In the genomic region with DNA sequence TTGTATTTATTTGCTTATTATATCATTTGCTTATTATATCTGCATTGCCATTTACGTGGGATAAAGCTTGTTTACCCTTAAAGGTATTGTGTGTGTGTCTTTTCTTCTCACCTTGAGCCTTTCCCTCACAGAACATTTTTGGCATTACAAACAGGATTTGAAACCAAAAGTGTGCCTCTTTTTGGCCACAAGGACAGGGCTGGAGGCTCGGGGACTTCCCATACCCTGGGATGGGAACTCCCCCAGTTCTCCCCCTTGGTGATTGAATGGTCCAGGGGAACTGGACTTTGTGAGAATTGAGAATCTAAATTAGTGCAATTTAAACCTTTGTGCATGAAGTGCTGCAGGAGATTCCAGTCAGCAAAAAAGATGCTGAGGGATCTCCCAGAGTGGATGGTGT, we compare ENCODE assay signal across 17 cellular contexts. TPM values are rescaled to one million over a fixed set of nuclear protein-coding genes. Genes with fewer than 3 reads are reported as not detected.
DNase-seq lines count a peak whose midpoint lies in the region; ATAC-seq lines count a peak whose summit lies in the region.
"Had no signal": no experiment of that assay in that cellular context is flagged by ENCODE, and none has a peak within 500 bp of the region (broad histone marks: within the 10 kb centered on the region; RNA-seq: fewer than 3 reads in every experiment).

No MANE protein-coding gene starts in this region.

- no peak overlapping the region for H3K27ac Mint-ChIP-seq in activated T-cell treated with anti-CD3 and anti-CD28 coated beads, Interleukin-2, amount 50 U/mL, for 72 hours
- H3K27ac Mint-ChIP-seq in activated T-cell treated with anti-CD3 and anti-CD28 coated beads, Interleukin-2, amount 50 U/mL, for 24 hours = no peak overlapping the region
- H3K27ac Mint-ChIP-seq in naive B cell = peak overlapping the region in 3 of 6 donors; percentile 1 to 93 (median 83)

- ATAC-seq in activated T-cell treated with anti-CD3 and anti-CD28 coated beads, Interleukin-2, amount 50 U/mL, for 72 hours (replicated peaks in 1 of 2) = no peak
- ATAC-seq in GM18502 (IDR thresholded peaks at IDR 0.05; ENCODE audit: poor library complexity, unreplicated experiment) (peak; percentile 39), HG03565 (IDR thresholded peaks at IDR 0.05; ENCODE audit: unreplicated experiment) (peak; percentile 49), naive B cell (ENCODE audit: low read depth in 2 of 2) (peak in 1 of 2 donors; percentile 28), GM21529 (IDR thresholded peaks at IDR 0.05; ENCODE audit: unreplicated experiment) (no peak), HG03108 (IDR thresholded peaks at IDR 0.05; ENCODE audit: unreplicated experiment) (no peak)
- ATAC-seq: HCT116, K562 had no signal

- peak overlapping the region; percentile 1 to 44 for H3K4me3 Mint-ChIP-seq in activated T-cell treated with anti-CD3 and anti-CD28 coated beads, Interleukin-2, amount 50 U/mL, for 72 hours
- H3K4me3 Mint-ChIP-seq in activated T-cell treated with anti-CD3 and anti-CD28 coated beads, Interleukin-2, amount 50 U/mL, for 24 hours = no peak overlapping the region
- peak overlapping the region in 7 of 8 donors; percentile 12 to 81 (median 71) for H3K4me3 Mint-ChIP-seq in naive B cell

- H3K4me1 Mint-ChIP-seq in activated T-cell treated with anti-CD3 and anti-CD28 coated beads, Interleukin-2, amount 50 U/mL, for 72 hours (ENCODE audit: low read depth) = peaks cover 39% of the 10 kb centered on the region
- peaks cover 24% of the 10 kb centered on the region for H3K4me1 Mint-ChIP-seq in activated T-cell treated with anti-CD3 and anti-CD28 coated beads, Interleukin-2, amount 50 U/mL, for 24 hours (ENCODE audit: low read depth)
- H3K4me1 Mint-ChIP-seq in naive B cell = peaks cover 16 to 46% (median 19%) of the 10 kb centered on the region in 3 donors

- H3K27me3 Mint-ChIP-seq in activated T-cell treated with anti-CD3 and anti-CD28 coated beads, Interleukin-2, amount 50 U/mL, for 72 hours (ENCODE audit: low read depth) = no peaks in the 10 kb centered on the region
- H3K27me3 Mint-ChIP-seq in activated T-cell treated with anti-CD3 and anti-CD28 coated beads, Interleukin-2, amount 50 U/mL, for 24 hours = no peaks in the 10 kb centered on the region
- no peaks in the 10 kb centered on the region for H3K27me3 Mint-ChIP-seq in naive B cell

- H3K36me3 Mint-ChIP-seq in activated T-cell treated with anti-CD3 and anti-CD28 coated beads, Interleukin-2, amount 50 U/mL, for 72 hours (ENCODE audit: insufficient read depth in 2 of 2) = peaks cover 39 to 54% of the 10 kb centered on the region in 2 donors
- H3K36me3 Mint-ChIP-seq in activated T-cell treated with anti-CD3 and anti-CD28 coated beads, Interleukin-2, amount 50 U/mL, for 24 hours (ENCODE audit: low read depth) = peaks cover 57% of the 10 kb centered on the region
- H3K36me3 Mint-ChIP-seq in naive B cell = peaks cover 13 to 20% of the 10 kb centered on the region in 2 donors

- no peak overlapping the region for H3K27ac ChIP-seq in caudate nucleus (ENCODE audit: low read depth, low read length)
- H3K27ac ChIP-seq: C4-2B, HL-60, RWPE1, SJCRH30 had no signal

- peaks cover 13 to 18% of the 10 kb centered on the region in 2 donors for H3K9me3 Mint-ChIP-seq in activated T-cell treated with anti-CD3 and anti-CD28 coated beads, Interleukin-2, amount 50 U/mL, for 72 hours
- H3K9me3 Mint-ChIP-seq in activated T-cell treated with anti-CD3 and anti-CD28 coated beads, Interleukin-2, amount 50 U/mL, for 24 hours = peaks cover 39% of the 10 kb centered on the region
- peaks cover 0 to 43% (median 33%) of the 10 kb centered on the region in 7 donors for H3K9me3 Mint-ChIP-seq in naive B cell

- peak in 1 of 2 donors; percentile 14 for DNase-seq in activated T-cell treated with anti-CD3 and anti-CD28 coated beads, Interleukin-2, amount 50 U/mL, for 72 hours
- DNase-seq in activated T-cell treated with anti-CD3 and anti-CD28 coated beads, Interleukin-2, amount 50 U/mL, for 24 hours = no peak
- DNase-seq in naive B cell (peak; percentile 24), caudate nucleus (lab: John Stamatoyannopoulos, UW) (no peak)
- DNase-seq: NCI-H2227 treated with DMSO at 0.1 percent for 48 hours, NCI-H526, OCI-M1, SJCRH30 had no signal

RNA-seq across cellular contexts. Expression of a gene that starts 2.4 kb away (rescaled TPM):
- 10 to 100 TPM; 66.0 to 68.9 TPM for total RNA-seq in activated T-cell treated with anti-CD3 and anti-CD28 coated beads, Interleukin-2, amount 50 U/mL, for 72 hours
- polyA plus RNA-seq in naive B cell (ENCODE audit: low read depth in 6 of 6) = 10 to 100 TPM; 35.0 to 45.5 (median 38.9) TPM

RNA-seq across cellular contexts. Expression of a gene that starts 41.8 kb away (rescaled TPM):
- 10 to 100 TPM; 23.8 to 30.8 TPM for total RNA-seq in activated T-cell treated with anti-CD3 and anti-CD28 coated beads, Interleukin-2, amount 50 U/mL, for 72 hours
- 10 to 100 TPM; 12.6 to 22.6 (median 19.8) TPM for polyA plus RNA-seq in naive B cell (ENCODE audit: low read depth in 6 of 6)

Comparison
In these comparisons a context has a peak if more than half of its experiments do, and no peak if none do; other contexts are left out.
1. ATAC-seq: peak in GM18502 (single experiment) and HG03565 (single experiment); none in activated T-cell treated with anti-CD3 and anti-CD28 coated beads, Interleukin-2, amount 50 U/mL, for 72 hours (0 of 2), GM21529 (single experiment) and HG03108 (single experiment).